In the genomic region with DNA sequence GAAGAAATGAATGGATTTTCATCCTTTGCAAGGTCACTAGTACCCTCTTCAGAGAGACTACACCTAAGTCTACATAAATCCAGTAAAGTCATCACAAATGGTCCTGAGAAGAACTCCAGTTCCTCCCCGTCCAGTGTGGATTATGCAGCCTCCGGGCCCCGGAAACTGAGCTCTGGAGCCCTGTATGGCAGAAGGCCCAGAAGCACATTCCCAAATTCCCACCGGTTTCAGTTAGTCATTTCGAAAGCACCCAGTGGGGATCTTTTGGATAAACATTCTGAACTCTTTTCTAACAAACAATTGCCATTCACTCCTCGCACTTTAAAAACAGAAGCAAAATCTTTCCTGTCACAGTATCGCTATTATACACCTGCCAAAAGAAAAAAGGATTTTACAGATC, we compare ENCODE assay signal across 1 cellular context.
TF ChIP-seq lines count a peak whose summit lies in the region.

No MANE protein-coding gene starts in this region.

TF ChIP-seq in GM23338, 12 proteins besides CTCF, POLR2A, EP300 and RAD21 (continued from another document):
- TF ChIP-seq, protein P1, sequence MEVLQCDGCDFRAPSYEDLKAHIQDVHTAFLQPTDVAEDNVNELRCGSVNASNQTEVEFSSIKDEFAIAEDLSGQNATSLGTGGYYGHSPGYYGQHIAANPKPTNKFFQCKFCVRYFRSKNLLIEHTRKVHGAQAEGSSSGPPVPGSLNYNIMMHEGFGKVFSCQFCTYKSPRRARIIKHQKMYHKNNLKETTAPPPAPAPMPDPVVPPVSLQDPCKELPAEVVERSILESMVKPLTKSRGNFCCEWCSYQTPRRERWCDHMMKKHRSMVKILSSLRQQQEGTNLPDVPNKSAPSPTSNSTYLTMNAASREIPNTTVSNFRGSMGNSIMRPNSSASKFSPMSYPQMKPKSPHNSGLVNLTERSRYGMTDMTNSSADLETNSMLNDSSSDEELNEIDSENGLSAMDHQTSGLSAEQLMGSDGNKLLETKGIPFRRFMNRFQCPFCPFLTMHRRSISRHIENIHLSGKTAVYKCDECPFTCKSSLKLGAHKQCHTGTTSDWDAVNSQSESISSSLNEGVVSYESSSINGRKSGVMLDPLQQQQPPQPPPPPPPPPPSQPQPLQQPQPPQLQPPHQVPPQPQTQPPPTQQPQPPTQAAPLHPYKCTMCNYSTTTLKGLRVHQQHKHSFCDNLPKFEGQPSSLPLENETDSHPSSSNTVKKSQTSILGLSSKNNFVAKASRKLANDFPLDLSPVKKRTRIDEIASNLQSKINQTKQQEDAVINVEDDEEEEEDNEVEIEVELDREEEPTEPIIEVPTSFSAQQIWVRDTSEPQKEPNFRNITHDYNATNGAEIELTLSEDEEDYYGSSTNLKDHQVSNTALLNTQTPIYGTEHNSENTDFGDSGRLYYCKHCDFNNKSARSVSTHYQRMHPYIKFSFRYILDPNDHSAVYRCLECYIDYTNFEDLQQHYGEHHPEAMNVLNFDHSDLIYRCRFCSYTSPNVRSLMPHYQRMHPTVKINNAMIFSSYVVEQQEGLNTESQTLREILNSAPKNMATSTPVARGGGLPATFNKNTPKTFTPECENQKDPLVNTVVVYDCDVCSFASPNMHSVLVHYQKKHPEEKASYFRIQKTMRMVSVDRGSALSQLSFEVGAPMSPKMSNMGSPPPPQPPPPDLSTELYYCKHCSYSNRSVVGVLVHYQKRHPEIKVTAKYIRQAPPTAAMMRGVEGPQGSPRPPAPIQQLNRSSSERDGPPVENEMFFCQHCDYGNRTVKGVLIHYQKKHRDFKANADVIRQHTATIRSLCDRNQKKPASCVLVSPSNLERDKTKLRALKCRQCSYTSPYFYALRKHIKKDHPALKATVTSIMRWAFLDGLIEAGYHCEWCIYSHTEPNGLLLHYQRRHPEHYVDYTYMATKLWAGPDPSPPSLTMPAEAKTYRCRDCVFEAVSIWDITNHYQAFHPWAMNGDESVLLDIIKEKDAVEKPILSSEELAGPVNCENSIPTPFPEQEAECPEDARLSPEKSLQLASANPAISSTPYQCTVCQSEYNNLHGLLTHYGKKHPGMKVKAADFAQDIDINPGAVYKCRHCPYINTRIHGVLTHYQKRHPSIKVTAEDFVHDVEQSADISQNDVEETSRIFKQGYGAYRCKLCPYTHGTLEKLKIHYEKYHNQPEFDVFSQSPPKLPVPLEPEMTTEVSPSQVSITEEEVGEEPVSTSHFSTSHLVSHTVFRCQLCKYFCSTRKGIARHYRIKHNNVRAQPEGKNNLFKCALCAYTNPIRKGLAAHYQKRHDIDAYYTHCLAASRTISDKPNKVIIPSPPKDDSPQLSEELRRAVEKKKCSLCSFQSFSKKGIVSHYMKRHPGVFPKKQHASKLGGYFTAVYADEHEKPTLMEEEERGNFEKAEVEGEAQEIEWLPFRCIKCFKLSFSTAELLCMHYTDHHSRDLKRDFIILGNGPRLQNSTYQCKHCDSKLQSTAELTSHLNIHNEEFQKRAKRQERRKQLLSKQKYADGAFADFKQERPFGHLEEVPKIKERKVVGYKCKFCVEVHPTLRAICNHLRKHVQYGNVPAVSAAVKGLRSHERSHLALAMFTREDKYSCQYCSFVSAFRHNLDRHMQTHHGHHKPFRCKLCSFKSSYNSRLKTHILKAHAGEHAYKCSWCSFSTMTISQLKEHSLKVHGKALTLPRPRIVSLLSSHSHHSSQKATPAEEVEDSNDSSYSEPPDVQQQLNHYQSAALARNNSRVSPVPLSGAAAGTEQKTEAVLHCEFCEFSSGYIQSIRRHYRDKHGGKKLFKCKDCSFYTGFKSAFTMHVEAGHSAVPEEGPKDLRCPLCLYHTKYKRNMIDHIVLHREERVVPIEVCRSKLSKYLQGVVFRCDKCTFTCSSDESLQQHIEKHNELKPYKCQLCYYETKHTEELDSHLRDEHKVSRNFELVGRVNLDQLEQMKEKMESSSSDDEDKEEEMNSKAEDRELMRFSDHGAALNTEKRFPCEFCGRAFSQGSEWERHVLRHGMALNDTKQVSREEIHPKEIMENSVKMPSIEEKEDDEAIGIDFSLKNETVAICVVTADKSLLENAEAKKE (CRISPR knock-in tag; IDR thresholded peaks at IDR 0.05) = no peak
- TF ChIP-seq STAT1 (IDR thresholded peaks at IDR 0.05; ENCODE audit: unreplicated experiment) = no peak
- TF ChIP-seq JUNB (IDR thresholded peaks at IDR 0.05; ENCODE audit: unreplicated experiment) = no peak
- TF ChIP-seq ZNF331 (CRISPR knock-in tag; IDR thresholded peaks at IDR 0.05; ENCODE audit: low read depth) = no peak
- no peak for TF ChIP-seq ZNF114 (CRISPR knock-in tag; IDR thresholded peaks at IDR 0.05)
- TF ChIP-seq ETS1 (IDR thresholded peaks at IDR 0.05) = no peak
- no peak for TF ChIP-seq REST (IDR thresholded peaks at IDR 0.05; ENCODE audit: unreplicated experiment)
- TF ChIP-seq POLR2AphosphoS5 (IDR thresholded peaks at IDR 0.05; ENCODE audit: low read depth) = no peak
- TF ChIP-seq CREB1 (CRISPR knock-in tag; IDR thresholded peaks at IDR 0.05; ENCODE audit: low read depth) = no peak
- no peak for TF ChIP-seq EZH2phosphoT487 (IDR thresholded peaks at IDR 0.05; ENCODE audit: unreplicated experiment)
TF ChIP-seq in GM23338: peak in this region for 0.
